1 cellular context compared by ENCODE assay signal in the genomic region with DNA sequence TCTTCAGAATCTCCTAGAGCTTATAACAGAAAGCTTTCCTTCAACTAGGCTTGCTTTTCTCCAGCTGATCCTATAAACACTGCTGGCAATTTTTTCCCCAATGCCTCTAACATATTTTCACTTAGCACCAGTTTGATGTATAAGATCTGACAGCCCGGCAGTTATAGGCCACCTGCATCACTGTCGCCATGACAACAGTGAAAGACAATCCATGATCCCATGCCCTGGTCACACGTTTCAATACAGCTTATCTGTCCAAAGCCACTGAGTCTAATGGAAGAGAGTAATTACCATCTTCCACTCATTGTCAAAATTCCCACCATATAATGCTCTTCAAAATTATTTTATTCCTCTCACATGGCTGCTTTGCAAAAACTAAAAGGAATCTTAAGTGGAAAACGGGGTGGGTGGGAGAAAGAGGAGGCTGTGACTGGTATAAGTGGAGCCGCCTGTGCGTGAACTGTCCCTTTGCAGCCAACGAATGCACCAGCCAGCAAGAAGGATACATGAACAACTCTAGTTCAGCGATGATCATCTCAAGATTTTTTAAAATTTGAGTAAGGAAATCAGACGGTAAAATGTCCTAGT.
TF ChIP-seq lines count a peak whose summit lies in the region.

No MANE protein-coding gene starts in this region.

TF ChIP-seq in K562, 482 proteins besides CTCF, POLR2A, EP300 and RAD21:
- TF ChIP-seq, protein P1, sequence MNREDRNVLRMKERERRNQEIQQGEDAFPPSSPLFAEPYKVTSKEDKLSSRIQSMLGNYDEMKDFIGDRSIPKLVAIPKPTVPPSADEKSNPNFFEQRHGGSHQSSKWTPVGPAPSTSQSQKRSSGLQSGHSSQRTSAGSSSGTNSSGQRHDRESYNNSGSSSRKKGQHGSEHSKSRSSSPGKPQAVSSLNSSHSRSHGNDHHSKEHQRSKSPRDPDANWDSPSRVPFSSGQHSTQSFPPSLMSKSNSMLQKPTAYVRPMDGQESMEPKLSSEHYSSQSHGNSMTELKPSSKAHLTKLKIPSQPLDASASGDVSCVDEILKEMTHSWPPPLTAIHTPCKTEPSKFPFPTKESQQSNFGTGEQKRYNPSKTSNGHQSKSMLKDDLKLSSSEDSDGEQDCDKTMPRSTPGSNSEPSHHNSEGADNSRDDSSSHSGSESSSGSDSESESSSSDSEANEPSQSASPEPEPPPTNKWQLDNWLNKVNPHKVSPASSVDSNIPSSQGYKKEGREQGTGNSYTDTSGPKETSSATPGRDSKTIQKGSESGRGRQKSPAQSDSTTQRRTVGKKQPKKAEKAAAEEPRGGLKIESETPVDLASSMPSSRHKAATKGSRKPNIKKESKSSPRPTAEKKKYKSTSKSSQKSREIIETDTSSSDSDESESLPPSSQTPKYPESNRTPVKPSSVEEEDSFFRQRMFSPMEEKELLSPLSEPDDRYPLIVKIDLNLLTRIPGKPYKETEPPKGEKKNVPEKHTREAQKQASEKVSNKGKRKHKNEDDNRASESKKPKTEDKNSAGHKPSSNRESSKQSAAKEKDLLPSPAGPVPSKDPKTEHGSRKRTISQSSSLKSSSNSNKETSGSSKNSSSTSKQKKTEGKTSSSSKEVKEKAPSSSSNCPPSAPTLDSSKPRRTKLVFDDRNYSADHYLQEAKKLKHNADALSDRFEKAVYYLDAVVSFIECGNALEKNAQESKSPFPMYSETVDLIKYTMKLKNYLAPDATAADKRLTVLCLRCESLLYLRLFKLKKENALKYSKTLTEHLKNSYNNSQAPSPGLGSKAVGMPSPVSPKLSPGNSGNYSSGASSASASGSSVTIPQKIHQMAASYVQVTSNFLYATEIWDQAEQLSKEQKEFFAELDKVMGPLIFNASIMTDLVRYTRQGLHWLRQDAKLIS (CRISPR knock-in tag; IDR thresholded peaks at IDR 0.05), result no peak
- peak; percentile 58 for TF ChIP-seq RFX1 (IDR thresholded peaks at IDR 0.05)
